8 cellular contexts compared by ENCODE assay signal in the genomic region with DNA sequence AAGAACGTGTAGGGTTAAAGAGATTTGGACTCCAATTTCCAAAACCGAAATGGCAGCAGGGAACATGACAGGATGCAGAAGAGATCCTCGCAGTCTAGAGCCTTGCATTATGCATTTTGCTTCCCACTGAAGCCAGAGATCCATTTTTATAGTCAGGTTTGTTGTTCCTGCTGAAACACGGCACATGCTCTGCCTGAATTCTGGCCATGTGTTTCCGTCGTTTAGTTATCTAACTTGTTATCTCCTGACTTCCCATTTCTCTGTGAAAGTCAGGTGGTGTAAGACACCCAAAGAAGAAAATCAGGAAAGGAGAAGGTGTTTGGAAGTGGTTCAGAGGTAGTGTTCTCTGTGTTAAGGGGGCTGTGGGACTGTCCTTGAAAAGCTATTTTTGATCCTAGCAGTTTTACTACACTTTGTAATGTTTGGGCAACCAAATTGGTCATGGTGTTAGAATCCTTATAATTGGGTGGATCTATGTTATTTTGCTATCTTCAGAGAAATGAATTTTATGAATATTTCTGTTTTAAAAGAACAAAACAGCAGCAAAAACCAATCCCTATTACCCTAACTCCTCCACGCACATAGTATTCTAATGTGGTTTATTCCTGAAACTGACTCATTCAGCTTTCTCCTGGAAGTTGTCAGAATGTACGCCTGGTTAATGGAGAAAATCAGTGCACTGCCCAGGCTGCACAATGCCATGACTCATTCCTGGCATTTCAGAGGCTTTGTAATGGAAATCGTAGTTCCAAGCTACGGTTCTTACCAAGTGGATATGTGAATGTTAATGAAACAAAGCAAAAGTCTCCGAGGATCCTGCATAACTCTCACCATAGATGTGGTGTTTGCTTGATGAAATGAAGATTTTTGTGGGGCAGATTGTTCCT.
DNase-seq lines count a peak whose midpoint lies in the region; ATAC-seq, FAIRE-seq and TF ChIP-seq lines count a peak whose summit lies in the region.

No MANE protein-coding gene starts in this region.

- TF ChIP-seq RAD21 in Ishikawa (IDR thresholded peaks at IDR 0.05; ENCODE audit: low read depth) = no peak; the same call in 1 of the 2 replicates
- TF ChIP-seq RAD21 in HepG2 (CRISPR knock-in tag; IDR thresholded peaks at IDR 0.05) = no peak

- H3K4me3 ChIP-seq in coronary artery = peak overlapping the region; percentile 41
- no peak overlapping the region for H3K4me3 ChIP-seq in HepG2 (replicated peaks in 1 of 3; ENCODE audit: insufficient read depth in 1 of 3, low read depth in 2 of 3, low read length in 3 of 3)
- H3K4me3 ChIP-seq in tibial nerve = peak overlapping the region in 1 of 4 donors; percentile 19
- H3K4me3 ChIP-seq in small intestine (ENCODE audit: low read depth in 1 of 2, low read length in 2 of 2) = no peak overlapping the region

- H3K4me1 Mint-ChIP-seq in T-helper 17 cell = no peaks in the 10 kb centered on the region
- H3K4me1 Mint-ChIP-seq in stimulated activated memory B cell treated with anti-CD40 and anti-IgM and Interleukin-4, amounts not matched to agents 10 μg/mL and 1 μg/mL and 100 μg/mL, for 72 hours = peaks cover 2% of the 10 kb centered on the region
- H3K4me1 Mint-ChIP-seq in stimulated activated effector memory CD8-positive, alpha-beta T cell treated with anti-CD3 and anti-CD28 coated beads, Interleukin-12 subunit alpha, Interleukin-12 subunit beta, amount 100 ng/mL, for 72 hours = peaks cover 5% of the 10 kb centered on the region

- H3K9me3 ChIP-seq in HepG2 (ENCODE audit: low read length) (no peaks in the 10 kb centered on the region), tibial nerve (no peaks in the 10 kb centered on the region), T-helper 17 cell (ENCODE audit: control insufficient read depth, low read length, poor library complexity, severe bottlenecking) (no peaks in the 10 kb centered on the region), small intestine (ENCODE audit: control insufficient read depth, low read depth) (no peaks in the 10 kb centered on the region)

- CTCF ChIA-PET in HepG2 (lab: Yijun Ruan, JAX; ENCODE audit: low intra/inter-chr PET ratio, low total read pairs) = interaction anchor here (0.7 kb wide), 1 partner anchor 16 kb away, joined by 3 read pairs; no protein-coding TSS in a partner anchor

- ATAC-seq in HepG2 = no peak
- ATAC-seq in T-helper 17 cell = no peak
- ATAC-seq in stimulated activated memory B cell treated with anti-CD40 and anti-IgM and Interleukin-4, amounts not matched to agents 10 μg/mL and 1 μg/mL and 100 μg/mL, for 72 hours = no peak
- ATAC-seq in stimulated activated effector memory CD8-positive, alpha-beta T cell treated with anti-CD3 and anti-CD28 coated beads, Interleukin-12 subunit alpha, Interleukin-12 subunit beta, amount 100 ng/mL, for 72 hours = no peak

- H3K9ac ChIP-seq in HepG2 (ENCODE audit: insufficient read depth, low read depth, low read length) = no peak overlapping the region

- DNase-seq in coronary artery (ENCODE audit: low spot score) (no peak), HepG2 (ENCODE audit: low spot score) (no peak), tibial nerve (ENCODE audit: low spot score in 2 of 2) (peak in 1 of 2 donors; percentile 42), T-helper 17 cell (no peak), small intestine (no peak)
- no peak for DNase-seq in stimulated activated effector memory CD8-positive, alpha-beta T cell treated with anti-CD3 and anti-CD28 coated beads, Interleukin-12 subunit alpha, Interleukin-12 subunit beta, amount 100 ng/mL, for 72 hours (ENCODE audit: low spot score in 2 of 2)

- in situ Hi-C loops in HepG2 (cut with HindIII; ENCODE audit: extremely low pct_ligation_motif_present, low pct_unique_long_range_greater_than_20kb) = no loop called here

- H3K27me3 Mint-ChIP-seq in T-helper 17 cell = peaks cover 5% of the 10 kb centered on the region
- H3K27me3 Mint-ChIP-seq in stimulated activated memory B cell treated with anti-CD40 and anti-IgM and Interleukin-4, amounts not matched to agents 10 μg/mL and 1 μg/mL and 100 μg/mL, for 72 hours = no peaks in the 10 kb centered on the region

- no peak for FAIRE-seq in HepG2 (lab: Jason Lieb, UNC)
- FAIRE-seq in small intestine (lab: Jason Lieb, UNC) = no peak

- H3K27ac ChIP-seq in coronary artery (peak overlapping the region; percentile 79 to 84), HepG2 (ENCODE audit: extremely low read length, insufficient read depth, low read length) (no peak overlapping the region), tibial nerve (peak overlapping the region; percentile 70 to 94 (median 86)), small intestine (ENCODE audit: low read depth in 1 of 2, low read length in 1 of 2) (peak overlapping the region in 1 of 2 donors; percentile 76)

- H3K4me1 ChIP-seq in HepG2 (ENCODE audit: insufficient read depth, low read length) = peaks cover 20% of the 10 kb centered on the region
- H3K4me1 ChIP-seq in tibial nerve = peaks cover 0 to 91% (median 32%) of the 10 kb centered on the region in 4 donors
- H3K4me1 ChIP-seq in small intestine (ENCODE audit: control insufficient read depth in 2 of 2, insufficient read depth in 1 of 2, low read depth in 1 of 2, low read length in 1 of 2) = peaks cover 0 to 4% of the 10 kb centered on the region in 2 donors

- WGBS in HepG2 (ENCODE audit: low lambda C conversion rate) = 95% methylated on average over 11 of the region's 11 CpGs
- 26 to 28% methylated on average over 11 of the region's 11 CpGs for WGBS in tibial nerve, 2 donors
- 57 to 66% (median 61%) methylated on average over 11 of the region's 11 CpGs for WGBS in small intestine, 3 donors

- TF ChIP-seq POLR2A in HepG2 (IDR thresholded peaks at IDR 0.05; ENCODE audit: insufficient read depth in 1 of 2, low read depth in 2 of 2, low read length in 2 of 2) (no peak), tibial nerve (IDR thresholded peaks at IDR 0.05) (peak in 1 of 2 donors; percentile 21)

- no peak for TF ChIP-seq CTCF in coronary artery (IDR thresholded peaks at IDR 0.05)
- TF ChIP-seq CTCF in HepG2 (CRISPR knock-in tag; IDR thresholded peaks at IDR 0.05) = no peak
- no peak for TF ChIP-seq CTCF in tibial nerve (IDR thresholded peaks at IDR 0.05)

- no TSS peak for BruUV-seq in HepG2 (replicated peaks; lab: Mats Ljungman, UMichigan)

- no peak for TF ChIP-seq EP300 in Ishikawa (IDR thresholded peaks at IDR 0.05; ENCODE audit: borderline replicate concordance)
- TF ChIP-seq EP300 in HepG2 (IDR thresholded peaks at IDR 0.05; ENCODE audit: low read depth in 2 of 2, low read length in 2 of 2) = no peak
- TF ChIP-seq EP300 in HepG2 (CRISPR knock-in tag; IDR thresholded peaks at IDR 0.05; ENCODE audit: borderline replicate concordance) = no peak
- TF ChIP-seq EP300 in tibial nerve (IDR thresholded peaks at IDR 0.05) = peak; percentile 44 to 92

- H3K36me3 ChIP-seq in HepG2 (replicated peaks in 1 of 2; ENCODE audit: control insufficient read depth in 1 of 2, insufficient read depth in 2 of 2, low read length in 2 of 2) (peaks cover 3 to 10% of the 10 kb centered on the region in 2 experiments; a peak in 2 of 5 replicates), tibial nerve (no peaks in the 10 kb centered on the region), small intestine (ENCODE audit: control insufficient read depth in 2 of 2, insufficient read depth in 2 of 2, low read length in 2 of 2) (no peaks in the 10 kb centered on the region)

- no peak overlapping the region for H3K4me3 Mint-ChIP-seq in T-helper 17 cell
- no peak overlapping the region for H3K4me3 Mint-ChIP-seq in stimulated activated memory B cell treated with anti-CD40 and anti-IgM and Interleukin-4, amounts not matched to agents 10 μg/mL and 1 μg/mL and 100 μg/mL, for 72 hours
- no peak overlapping the region for H3K4me3 Mint-ChIP-seq in stimulated activated effector memory CD8-positive, alpha-beta T cell treated with anti-CD3 and anti-CD28 coated beads, Interleukin-12 subunit alpha, Interleukin-12 subunit beta, amount 100 ng/mL, for 72 hours

- no peaks in the 10 kb centered on the region for H3K27me3 ChIP-seq in HepG2 (ENCODE audit: control insufficient read depth in 1 of 2, insufficient read depth in 2 of 2, low read length in 2 of 2)
- H3K27me3 ChIP-seq in tibial nerve = no peaks in the 10 kb centered on the region
- H3K27me3 ChIP-seq in small intestine (ENCODE audit: control insufficient read depth in 2 of 2, insufficient read depth in 2 of 2, low read length in 2 of 2) = no peaks in the 10 kb centered on the region

- no peaks in the 10 kb centered on the region for H3K36me3 Mint-ChIP-seq in T-helper 17 cell (ENCODE audit: low read depth)
- H3K36me3 Mint-ChIP-seq in stimulated activated memory B cell treated with anti-CD40 and anti-IgM and Interleukin-4, amounts not matched to agents 10 μg/mL and 1 μg/mL and 100 μg/mL, for 72 hours = no peaks in the 10 kb centered on the region
- H3K36me3 Mint-ChIP-seq in stimulated activated effector memory CD8-positive, alpha-beta T cell treated with anti-CD3 and anti-CD28 coated beads, Interleukin-12 subunit alpha, Interleukin-12 subunit beta, amount 100 ng/mL, for 72 hours = no peaks in the 10 kb centered on the region

- H3K9me3 Mint-ChIP-seq in stimulated activated memory B cell treated with anti-CD40 and anti-IgM and Interleukin-4, amounts not matched to agents 10 μg/mL and 1 μg/mL and 100 μg/mL, for 72 hours = no peaks in the 10 kb centered on the region
- no peaks in the 10 kb centered on the region for H3K9me3 Mint-ChIP-seq in stimulated activated effector memory CD8-positive, alpha-beta T cell treated with anti-CD3 and anti-CD28 coated beads, Interleukin-12 subunit alpha, Interleukin-12 subunit beta, amount 100 ng/mL, for 72 hours

- H3K79me2 ChIP-seq in HepG2 (ENCODE audit: insufficient read depth, low read length) = peaks cover 17% of the 10 kb centered on the region

- H2AFZ ChIP-seq in HepG2 (ENCODE audit: low read length) = no peak overlapping the region

- H4K20me1 ChIP-seq in HepG2 (ENCODE audit: insufficient read depth, low read length) = peaks cover 14% of the 10 kb centered on the region

- POLR2A ChIA-PET in HepG2 (lab: Yijun Ruan, JAX) = no interaction called here

- intact Hi-C loops in HepG2 (cut with micrococcal nuclease; ENCODE audit: unreplicated experiment) = no loop called here

- H3K4me2 ChIP-seq in HepG2 (ENCODE audit: low read depth, low read length) = no peak overlapping the region

- H3K27ac Mint-ChIP-seq in T-helper 17 cell = no peak overlapping the region
- no peak overlapping the region for H3K27ac Mint-ChIP-seq in stimulated activated memory B cell treated with anti-CD40 and anti-IgM and Interleukin-4, amounts not matched to agents 10 μg/mL and 1 μg/mL and 100 μg/mL, for 72 hours
- no peak overlapping the region for H3K27ac Mint-ChIP-seq in stimulated activated effector memory CD8-positive, alpha-beta T cell treated with anti-CD3 and anti-CD28 coated beads, Interleukin-12 subunit alpha, Interleukin-12 subunit beta, amount 100 ng/mL, for 72 hours

TF ChIP-seq in Ishikawa, 13 proteins besides CTCF, POLR2A, EP300 and RAD21 (continues in another document):
- TF ChIP-seq TAF1 (IDR thresholded peaks at IDR 0.05; ENCODE audit: low read depth) = no peak

TF ChIP-seq in HepG2, 621 proteins besides CTCF, POLR2A, EP300 and RAD21:
- no peak for TF ChIP-seq DNMT1 (CRISPR knock-in tag; IDR thresholded peaks at IDR 0.05)
- TF ChIP-seq FOSL2 (CRISPR knock-in tag; IDR thresholded peaks at IDR 0.05) = 0 out of 2 replicates have a peak, but pooled peaks have one; percentile 12
